In genomic region chr10:133377818-133378250, GRCh38 we compare ENCODE assay signal across 7 cellular contexts. TPM values are rescaled to one million over a fixed set of nuclear protein-coding genes. Genes with fewer than 3 reads are reported as not detected.
DNase-seq lines count a peak whose midpoint lies in the region; ATAC-seq and TF ChIP-seq lines count a peak whose summit lies in the region.
"Had no signal": no experiment of that assay in that cellular context is flagged by ENCODE, and none has a peak within 500 bp of the region (broad histone marks: within the 10 kb centered on the region; RNA-seq: fewer than 3 reads in every experiment).

No MANE protein-coding gene starts in this region.

- H3K27me3 ChIP-seq in left ventricle myocardium inferior (ENCODE audit: low read depth) = no peaks in the 10 kb centered on the region
- no peaks in the 10 kb centered on the region for H3K27me3 ChIP-seq in thoracic aorta (replicated peaks; ENCODE audit: insufficient read depth)

- no peaks in the 10 kb centered on the region for H3K9me3 Mint-ChIP-seq in T-helper 2 cell treated with Interferon-gamma antibody and Interleukin-4, amounts not matched to agents 5 μg/mL and 100 μg/mL, for 36 hours

- H3K4me1 ChIP-seq in left ventricle myocardium inferior (peaks cover 37% of the 10 kb centered on the region), thoracic aorta (ENCODE audit: control insufficient read depth in 1 of 2, low read depth in 2 of 2) (peaks cover 12 to 31% of the 10 kb centered on the region in 2 donors)

- TF ChIP-seq CTCF in left ventricle myocardium inferior (IDR thresholded peaks at IDR 0.05; ENCODE audit: borderline replicate concordance) (no peak), thoracic aorta (IDR thresholded peaks at IDR 0.05) (no peak)

- peaks cover 3% of the 10 kb centered on the region for H3K27me3 Mint-ChIP-seq in T-helper 2 cell treated with Interferon-gamma antibody and Interleukin-4, amounts not matched to agents 5 μg/mL and 100 μg/mL, for 36 hours (ENCODE audit: low read depth)

- H3K4me3 ChIP-seq in left ventricle myocardium inferior (peak overlapping the region; percentile 86), thoracic aorta (peak overlapping the region; percentile 97)

- intact Hi-C loops in left ventricle myocardium inferior (cut with micrococcal nuclease) = no loop called here

- H3K36me3 ChIP-seq in left ventricle myocardium inferior (no peaks in the 10 kb centered on the region), thoracic aorta (no peaks in the 10 kb centered on the region)

- peaks cover 11% of the 10 kb centered on the region for H3K4me1 Mint-ChIP-seq in T-helper 2 cell treated with Interferon-gamma antibody and Interleukin-4, amounts not matched to agents 5 μg/mL and 100 μg/mL, for 36 hours (ENCODE audit: low read depth)

- DNase-seq in T-helper 2 cell treated with Interferon-gamma antibody and Interleukin-4, amounts not matched to agents 5 μg/mL and 100 μg/mL, for 36 hours (ENCODE audit: low spot score) = no peak
- DNase-seq in T-helper 2 cell (no peak), left ventricle myocardium inferior (no peak), thoracic aorta (ENCODE audit: low spot score) (no peak), NCI-H1694 treated with DMSO at 0.1 percent for 48 hours (lab: John Stamatoyannopoulos, UW) (no peak)
- DNase-seq in stimulated activated naive CD4-positive, alpha-beta T cell treated with Interleukin-2 at 50 U/mL for 16 hours (lab: John Stamatoyannopoulos, UW) = no peak
- DNase-seq: NCI-H524 treated with DMSO at 0.1 percent for 48 hours had no signal

- H3K27ac Mint-ChIP-seq in T-helper 2 cell treated with Interferon-gamma antibody and Interleukin-4, amounts not matched to agents 5 μg/mL and 100 μg/mL, for 36 hours = no peak overlapping the region

- no peak for ATAC-seq in thoracic aorta (ENCODE audit: insufficient number of reproducible peaks, low FRiP score, low read depth)

- no peaks in the 10 kb centered on the region for H3K36me3 Mint-ChIP-seq in T-helper 2 cell treated with Interferon-gamma antibody and Interleukin-4, amounts not matched to agents 5 μg/mL and 100 μg/mL, for 36 hours (ENCODE audit: low read depth)

- peak overlapping the region; percentile 77 for H3K4me3 Mint-ChIP-seq in T-helper 2 cell treated with Interferon-gamma antibody and Interleukin-4, amounts not matched to agents 5 μg/mL and 100 μg/mL, for 36 hours

- H3K9me3 ChIP-seq in left ventricle myocardium inferior (replicated peaks) = no peaks in the 10 kb centered on the region
- no peaks in the 10 kb centered on the region for H3K9me3 ChIP-seq in thoracic aorta

- H3K27ac ChIP-seq in left ventricle myocardium inferior (replicated peaks) = peak overlapping the region; percentile 88
- peak overlapping the region; percentile 58 to 70 for H3K27ac ChIP-seq in thoracic aorta

RNA-seq across cellular contexts. Expression of gene PAOX, which starts 1.2 kb away (rescaled TPM):
- total RNA-seq in left ventricle myocardium inferior (2.9 TPM), thoracic aorta (1 to 10 TPM; 7.0 to 9.1 TPM)

RNA-seq across cellular contexts. Expression of gene ECHS1, which starts 4.7 kb away (rescaled TPM):
- total RNA-seq in left ventricle myocardium inferior = 212 TPM
- 10 to 100 TPM; 27.5 to 64.6 TPM for total RNA-seq in thoracic aorta

RNA-seq across cellular contexts. Expression of gene MTG1, which starts 16.1 kb away (rescaled TPM):
- total RNA-seq in left ventricle myocardium inferior (14.0 TPM), thoracic aorta (10 to 100 TPM; 18.0 to 18.6 TPM)

RNA-seq across cellular contexts. Expression of gene FUOM, which starts 20.0 kb away (rescaled TPM):
- total RNA-seq in left ventricle myocardium inferior (5.1 TPM), thoracic aorta (10 to 100 TPM; 13.1 to 26.1 TPM)

RNA-seq across cellular contexts. Expression of gene PRAP1, which starts 30.7 kb away (rescaled TPM):
- total RNA-seq in left ventricle myocardium inferior (not detected), thoracic aorta (not detected)
